10 cellular contexts compared by ENCODE assay signal in genomic region chrX:136710324-136710951, GRCh38.
DNase-seq lines count a peak whose midpoint lies in the region; ATAC-seq, FAIRE-seq and TF ChIP-seq lines count a peak whose summit lies in the region.
"Had no signal": no experiment of that assay in that cellular context is flagged by ENCODE, and none has a peak within 500 bp of the region (broad histone marks: within the 10 kb centered on the region; RNA-seq: fewer than 3 reads in every experiment).

No MANE protein-coding gene starts in this region.

- dilution Hi-C loops in endothelial cell of umbilical vein (cut with MboI; ENCODE audit: extremely low pct_ligation_motif_present, low sequenced_read_pairs) = no loop called here

- H4K20me1 ChIP-seq in OCI-LY3 (ENCODE audit: insufficient read depth, low read length) (no peaks in the 10 kb centered on the region), endothelial cell of umbilical vein (replicated peaks; ENCODE audit: control insufficient read depth, extremely low read depth, insufficient read depth, low read length) (no peaks in the 10 kb centered on the region)

- POLR2A ChIA-PET in endothelial cell of umbilical vein (lab: Charles Lee) = no interaction called here

- intact Hi-C loops in endothelial cell of umbilical vein (cut with micrococcal nuclease) (loop anchor here (5.0 kb wide), 1 partner anchor 342 kb away; no protein-coding TSS in a partner anchor), esophagus squamous epithelium (cut with DNase I) (no loop called here)

- no peaks in the 10 kb centered on the region for H3K9me1 ChIP-seq in endothelial cell of umbilical vein (replicated peaks; ENCODE audit: control insufficient read depth, extremely low read depth, insufficient read depth, low read length)

- peaks cover 59% of the 10 kb centered on the region for H3K4me1 ChIP-seq in OCI-LY3 (ENCODE audit: low read length)
- H3K4me1 ChIP-seq in endothelial cell of umbilical vein (ENCODE audit: control insufficient read depth, extremely low read depth, insufficient read depth, low read length) = no peaks in the 10 kb centered on the region
- peaks cover 0 to 10% (median 6%) of the 10 kb centered on the region in 3 donors for H3K4me1 ChIP-seq in esophagus squamous epithelium

- FAIRE-seq in endothelial cell of umbilical vein (lab: Jason Lieb, UNC) = no peak
- no peak for FAIRE-seq in urothelium cell line (lab: Jason Lieb, UNC)
- FAIRE-seq: endometrium had no signal

- H3K4me3 ChIP-seq in AG10803 (ENCODE audit: low read length) (no peak overlapping the region), OCI-LY3 (ENCODE audit: low read length) (peak overlapping the region; percentile 63), endothelial cell of umbilical vein (replicated peaks in 1 of 3; ENCODE audit: insufficient read depth in 1 of 3, low read depth in 1 of 3, low read length in 3 of 3) (no peak overlapping the region), esophagus squamous epithelium (no peak overlapping the region)

- H3K4me2 ChIP-seq in OCI-LY3 (ENCODE audit: low read length) (peak overlapping the region; percentile 93), endothelial cell of umbilical vein (ENCODE audit: insufficient read depth, low read length) (no peak overlapping the region)

- TF ChIP-seq CTCF in AG10803 (conservative IDR thresholded peaks at IDR 0.05; ENCODE audit: low read length) = no peak
- TF ChIP-seq CTCF in OCI-LY3 (IDR thresholded peaks at IDR 0.05; ENCODE audit: low read depth, low read length) = no peak
- no peak for TF ChIP-seq CTCF in endothelial cell of umbilical vein (IDR thresholded peaks at IDR 0.05; ENCODE audit: extremely low read depth in 1 of 2, insufficient read depth in 1 of 2, low read depth in 1 of 2, low read length in 2 of 2)
- no peak for TF ChIP-seq CTCF in esophagus squamous epithelium (IDR thresholded peaks at IDR 0.05)

- H2AFZ ChIP-seq in OCI-LY3 (ENCODE audit: low read depth, low read length) (no peak overlapping the region), endothelial cell of umbilical vein (ENCODE audit: low read depth, low read length) (no peak overlapping the region)

- H3K36me3 ChIP-seq in OCI-LY3 (replicated peaks; ENCODE audit: low read depth, low read length) = no peaks in the 10 kb centered on the region
- no peaks in the 10 kb centered on the region for H3K36me3 ChIP-seq in endothelial cell of umbilical vein (ENCODE audit: control insufficient read depth in 2 of 2, extremely low read depth in 1 of 2, insufficient read depth in 2 of 2, low read length in 2 of 2)
- no peaks in the 10 kb centered on the region for H3K36me3 ChIP-seq in esophagus squamous epithelium

- TF ChIP-seq POLR2A in endothelial cell of umbilical vein (IDR thresholded peaks at IDR 0.05; ENCODE audit: low read depth, low read length) (no peak), esophagus squamous epithelium (IDR thresholded peaks at IDR 0.05) (no peak)

- H3K9ac ChIP-seq in OCI-LY3 (ENCODE audit: low read length) (peak overlapping the region; percentile 80), endothelial cell of umbilical vein (replicated peaks; ENCODE audit: extremely low read depth, insufficient read depth, low read length) (no peak overlapping the region)

- H3K79me2 ChIP-seq in OCI-LY3 (ENCODE audit: low read length) = no peaks in the 10 kb centered on the region
- no peaks in the 10 kb centered on the region for H3K79me2 ChIP-seq in endothelial cell of umbilical vein (ENCODE audit: control insufficient read depth, insufficient read depth, low read length)

- peak; percentile 41 for ATAC-seq in GM18909 (IDR thresholded peaks at IDR 0.05; ENCODE audit: poor library complexity, unreplicated experiment)

- no TSS peak for BruUV-seq in endothelial cell of umbilical vein (replicated peaks; lab: Mats Ljungman, UMichigan)

- H3K27ac ChIP-seq in OCI-LY3 (ENCODE audit: low read length) (peak overlapping the region; percentile 99), endothelial cell of umbilical vein (ENCODE audit: insufficient read depth, low read depth, low read length) (no peak overlapping the region), esophagus squamous epithelium (peak overlapping the region in 1 of 4 donors; percentile 51)

- DNase-seq in AG10803 (ENCODE audit: low read depth) (peak; percentile 11), endothelial cell of umbilical vein (ENCODE audit: low read depth, low spot score) (peak; percentile 1), urothelium cell line (ENCODE audit: low spot score) (no peak), esophagus squamous epithelium (lab: John Stamatoyannopoulos, UW) (no peak), SKM-1 treated with dmso at 0.1 percent for 144 hours (lab: John Stamatoyannopoulos, UW; ENCODE audit: unreplicated experiment) (no peak), DMS114 treated with DMSO at 0.1 percent for 48 hours (lab: John Stamatoyannopoulos, UW; ENCODE audit: unreplicated experiment) (no peak)
- DNase-seq: DMS79 had no signal

- H3K27me3 ChIP-seq in OCI-LY3 (ENCODE audit: low read depth, low read length) (no peaks in the 10 kb centered on the region), endothelial cell of umbilical vein (ENCODE audit: control insufficient read depth in 2 of 2, insufficient read depth in 2 of 2, low read length in 2 of 2) (no peaks in the 10 kb centered on the region), esophagus squamous epithelium (no peaks in the 10 kb centered on the region)

- H3K9me3 ChIP-seq in OCI-LY3 (ENCODE audit: insufficient read depth, low read length) (no peaks in the 10 kb centered on the region), endothelial cell of umbilical vein (replicated peaks; ENCODE audit: control insufficient read depth, insufficient read depth, low read length) (no peaks in the 10 kb centered on the region), esophagus squamous epithelium (no peaks in the 10 kb centered on the region)

- CTCF ChIA-PET in endothelial cell of umbilical vein (lab: Charles Lee) = interaction anchor here (1.0 to 3.1 kb wide), 3 partner anchors 15 to 342 kb away, joined by 6 to 25 read pairs (median 7); no protein-coding TSS in a partner anchor

- WGBS in esophagus squamous epithelium, 2 donors = 10 to 14% methylated on average over 1 to 2 of the region's 2 CpGs

TF ChIP-seq in endothelial cell of umbilical vein, 7 proteins besides CTCF, POLR2A, EP300 and RAD21:
- TF ChIP-seq MAX (IDR thresholded peaks at IDR 0.05; ENCODE audit: insufficient read depth, insufficient read length) = no peak
- TF ChIP-seq FOS (IDR thresholded peaks at IDR 0.05; ENCODE audit: borderline replicate concordance, insufficient read depth, low read length) = no peak
- no peak for TF ChIP-seq MYC (IDR thresholded peaks at IDR 0.05; ENCODE audit: low read depth, low read length)
- no peak for TF ChIP-seq POLR2AphosphoS5 (IDR thresholded peaks at IDR 0.05; ENCODE audit: insufficient read depth, low read depth, low read length)
- no peak for TF ChIP-seq EZH2 (IDR thresholded peaks at IDR 0.05; ENCODE audit: borderline replicate concordance, low read depth, low read length, severe bottlenecking)
- no peak for TF ChIP-seq GATA2 (IDR thresholded peaks at IDR 0.05; ENCODE audit: insufficient read depth, insufficient read length, low read depth, low read length)
- TF ChIP-seq JUN (IDR thresholded peaks at IDR 0.05; ENCODE audit: borderline replicate concordance, insufficient read depth, insufficient read length, low read depth) = no peak

Comparison
In these comparisons a context has a peak if more than half of its experiments do, and no peak if none do; other contexts are left out.
1. DNase-seq: peak in AG10803 (single experiment) and endothelial cell of umbilical vein (single experiment); none in urothelium cell line (single experiment), esophagus squamous epithelium (single experiment), SKM-1 treated with dmso at 0.1 percent for 144 hours (single experiment) and DMS114 treated with DMSO at 0.1 percent for 48 hours (single experiment).